Comparison of ENCODE assay signal across 10 cellular contexts in the genomic region with DNA sequence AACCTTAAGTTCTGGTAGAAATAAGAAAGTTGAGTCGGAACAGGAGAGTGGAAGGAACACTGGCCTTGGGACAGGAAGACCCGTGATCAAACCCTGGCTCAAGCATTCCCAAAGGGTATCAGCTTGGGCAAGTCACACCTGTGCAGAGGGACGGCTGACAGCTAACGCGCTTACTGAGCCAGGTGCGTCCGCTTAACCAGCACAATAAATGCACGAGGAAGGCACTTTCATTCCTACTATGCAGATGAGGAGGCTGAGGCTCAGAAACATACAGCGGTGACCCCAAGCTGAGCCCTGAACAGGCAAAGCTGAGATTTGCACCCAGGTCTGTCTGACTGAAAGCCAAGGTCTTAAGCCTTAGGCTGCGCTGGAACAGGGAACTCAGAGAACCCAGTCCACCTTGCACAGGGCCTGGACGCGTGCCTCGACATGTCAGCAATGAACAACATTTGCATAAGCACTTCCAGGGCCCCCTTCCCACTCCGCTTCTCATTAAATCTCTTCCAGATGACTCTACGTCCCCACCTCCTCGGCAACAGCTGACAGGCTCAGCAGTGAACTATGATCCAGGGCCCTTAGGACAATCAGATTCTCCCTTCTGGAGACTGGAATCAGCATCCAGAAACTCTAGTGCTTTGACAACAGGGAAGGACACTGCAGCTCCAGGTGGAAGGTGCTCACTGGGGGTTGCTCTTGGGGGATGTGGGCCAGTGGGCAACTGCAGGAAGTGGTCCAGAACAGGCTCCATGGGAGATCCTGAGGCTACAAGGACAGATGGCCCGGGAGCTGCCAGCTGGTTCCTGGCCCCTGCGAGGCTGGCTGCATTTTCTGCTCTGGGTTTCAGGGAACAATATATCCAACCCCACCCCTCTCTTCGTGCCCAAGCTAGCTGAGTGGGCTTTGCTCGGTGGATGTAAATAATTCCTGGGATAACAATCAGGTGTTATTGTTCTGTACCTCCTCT. TPM values are rescaled to one million over a fixed set of nuclear protein-coding genes. Genes with fewer than 3 reads are reported as not detected.
A peak's percentile ranks its signal among the peaks of the same experiment; 100 is the strongest.
DNase-seq lines count a peak whose midpoint lies in the region; ATAC-seq and TF ChIP-seq lines count a peak whose summit lies in the region.
"Had no signal": no experiment of that assay in that cellular context is flagged by ENCODE, and none has a peak within 500 bp of the region (broad histone marks: within the 10 kb centered on the region; RNA-seq: fewer than 3 reads in every experiment).

No MANE protein-coding gene starts in this region.

- H3K4me1 ChIP-seq in gastrocnemius medialis = peaks cover 21 to 44% of the 10 kb centered on the region in 2 donors

- no peaks in the 10 kb centered on the region for H3K36me3 Mint-ChIP-seq in natural killer cell
- H3K36me3 Mint-ChIP-seq: natural killer cell treated with Interleukin-12 subunit alpha and Interleukin-12 subunit beta and Interleukin-15 and Interleukin-18, amount 100 ng/mL, for 72 hours had no signal

- no peaks in the 10 kb centered on the region for H3K36me3 ChIP-seq in gastrocnemius medialis

- no peaks in the 10 kb centered on the region for H3K27me3 ChIP-seq in gastrocnemius medialis

- no peaks in the 10 kb centered on the region for H3K9me3 Mint-ChIP-seq in natural killer cell
- H3K9me3 Mint-ChIP-seq: natural killer cell treated with Interleukin-12 subunit alpha and Interleukin-12 subunit beta and Interleukin-15 and Interleukin-18, amount 100 ng/mL, for 72 hours had no signal

- no peaks in the 10 kb centered on the region for H3K4me1 Mint-ChIP-seq in natural killer cell

- H3K27ac ChIP-seq in angular gyrus (ENCODE audit: low read depth, low read length) (peak overlapping the region; percentile 86), gastrocnemius medialis (peak overlapping the region; percentile 66 to 76 (median 74))

- TF ChIP-seq CTCF in gastrocnemius medialis (IDR thresholded peaks at IDR 0.05 in 4 of 5, conservative IDR thresholded peaks at IDR 0.05 in 1 of 5) (no peak), natural killer cell (IDR thresholded peaks at IDR 0.05) (no peak)

- no peak for TF ChIP-seq POLR2A in gastrocnemius medialis (IDR thresholded peaks at IDR 0.05)

- no peak overlapping the region for H3K4me3 Mint-ChIP-seq in natural killer cell
- H3K4me3 Mint-ChIP-seq: natural killer cell treated with Interleukin-12 subunit alpha and Interleukin-12 subunit beta and Interleukin-15 and Interleukin-18, amount 100 ng/mL, for 72 hours had no signal

- intact Hi-C loops in left ventricle myocardium superior (cut with micrococcal nuclease) (no loop called here), gastrocnemius medialis (cut with DNase I; ENCODE audit: low total_unique reads) (no loop called here), natural killer cell (cut with micrococcal nuclease) (no loop called here)

- DNase-seq in DMS 273 treated with DMSO at 0.1 percent for 48 hours (lab: John Stamatoyannopoulos, UW) (peak; percentile 86), left ventricle myocardium superior (peak; percentile 65), gastrocnemius medialis (peak in 1 of 2 donors; percentile 53), natural killer cell (no peak), GM19238 (ENCODE audit: insufficient read length, low spot score) (no peak)
- DNase-seq: activated gamma-delta T cell treated with Interleukin-2 at 50 U/mL for 16 hours had no signal

- in situ Hi-C loops in gastrocnemius medialis (cut with MboI; ENCODE audit: low sequenced_read_pairs in 4 of 4) = no loop called here

- H3K27me3 Mint-ChIP-seq in natural killer cell (ENCODE audit: low read depth in 2 of 2) = peaks cover 2 to 6% of the 10 kb centered on the region in 2 donors

- ATAC-seq in left ventricle myocardium superior = peak; percentile 16
- no peak for ATAC-seq in gastrocnemius medialis
- no peak for ATAC-seq in GM18868 (IDR thresholded peaks at IDR 0.05; ENCODE audit: unreplicated experiment)
- no peak for ATAC-seq in natural killer cell
- ATAC-seq in GM19328 (IDR thresholded peaks at IDR 0.05; ENCODE audit: unreplicated experiment) = no peak
- ATAC-seq: natural killer cell treated with Interleukin-12 subunit alpha and Interleukin-12 subunit beta and Interleukin-15 and Interleukin-18, amount 100 ng/mL, for 72 hours had no signal

- H3K4me3 ChIP-seq in gastrocnemius medialis = no peak overlapping the region

- H3K9me3 ChIP-seq in gastrocnemius medialis = no peaks in the 10 kb centered on the region

- no peak overlapping the region for H3K27ac Mint-ChIP-seq in natural killer cell
- H3K27ac Mint-ChIP-seq: natural killer cell treated with Interleukin-12 subunit alpha and Interleukin-12 subunit beta and Interleukin-15 and Interleukin-18, amount 100 ng/mL, for 72 hours had no signal

RNA-seq across cellular contexts. Expression of a gene that starts 35.2 kb away (rescaled TPM):
- total RNA-seq in left ventricle myocardium superior (5.0 TPM), gastrocnemius medialis (10 to 100 TPM in 1 of 4 donors, 1 to 10 TPM in 3; 2.7 to 10.2 (median 4.2) TPM), natural killer cell (under 1 TPM in 2 of 3 donors, not detected in 1; 0.25 to 0.35 TPM)

Comparison
In these comparisons a context has a peak if more than half of its experiments do, and no peak if none do; other contexts are left out.
1. DNase-seq: peak in DMS 273 treated with DMSO at 0.1 percent for 48 hours (single experiment) and left ventricle myocardium superior (single experiment); none in natural killer cell (single experiment) and GM19238 (single experiment).